In the genomic region with DNA sequence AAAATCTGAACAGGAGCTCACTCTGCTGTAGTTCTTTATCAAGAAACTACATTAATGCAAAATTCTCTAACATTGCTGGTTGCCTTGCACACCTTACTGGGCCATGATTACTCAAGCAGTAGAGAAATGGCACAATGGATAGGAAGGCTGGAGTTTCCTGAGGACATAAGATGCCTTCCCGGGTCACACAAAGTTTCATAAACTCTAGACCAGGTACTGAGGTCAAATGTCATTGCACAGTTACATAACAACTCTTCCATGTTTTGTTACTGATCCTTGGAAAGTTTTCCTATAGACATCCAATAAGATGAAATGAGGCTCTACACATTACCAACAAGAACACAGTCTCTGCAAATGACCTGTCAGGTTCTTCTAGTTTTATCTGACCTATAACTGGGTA, we compare ENCODE assay signal across 30 cellular contexts.
"Had no signal": no experiment of that assay in that cellular context is flagged by ENCODE, and none has a peak within 500 bp of the region (broad histone marks: within the 10 kb centered on the region; RNA-seq: fewer than 3 reads in every experiment).

No MANE protein-coding gene starts in this region.

- H3K4me1 ChIP-seq: ascending aorta, breast epithelium, colonic mucosa had no signal

- DNase-seq: activated B cell treated with CpG ODN at 0.5 μM for 24 hours; activated CD4-positive, alpha-beta T cell treated with anti-CD3 and anti-CD28 coated beads for 48 hours; activated CD4-positive, alpha-beta T cell treated with anti-CD3 and anti-CD28 coated beads, Interleukin-2, amount 50 U/mL, for 1 hour; activated CD4-positive, alpha-beta T cell treated with anti-CD3 and anti-CD28 coated beads, Interleukin-2, amount 50 U/mL, for 48 hours; activated CD8-positive, alpha-beta memory T cell treated with anti-CD3 and anti-CD28 coated beads for 24 hours; activated CD8-positive, alpha-beta T cell treated with anti-CD3 and anti-CD28 coated beads for 36 hours; activated effector memory CD4-positive, alpha-beta T cell treated with Interleukin-2 at 50 U/mL for 16 hours; activated naive CD4-positive, alpha-beta T cell treated with anti-CD3 and anti-CD28 coated beads for 36 hours; activated naive CD8-positive, alpha-beta T cell treated with anti-CD3 and anti-CD28 coated beads, Interleukin-2, amount 10 ng/mL, durations not matched to agents 7 days and 5 days; activated T-cell treated with anti-CD3 and anti-CD28 coated beads, Interleukin-2, amount 50 U/mL, for 4 hours; central memory CD4-positive, alpha-beta T cell; cerebellar nuclear complex; colonic mucosa; effector CD8-positive, alpha-beta T cell; esophagus squamous epithelium; foreskin melanocyte; heart right ventricle; T-helper 17 cell; T1000; WERI-Rb-1 had no signal

- ATAC-seq: activated CD4-positive, CD25-positive, alpha-beta regulatory T cell treated with anti-CD3 and anti-CD28 coated beads, Interleukin-2, amount 50 U/mL, for 24 hours; activated CD8-positive, alpha-beta T cell treated with anti-CD3 and anti-CD28 coated beads for 36 hours; activated naive CD4-positive, alpha-beta T cell treated with anti-CD3 and anti-CD28 coated beads, Interleukin-2, amount 50 U/mL, for 72 hours; activated T-cell treated with anti-CD3 and anti-CD28 coated beads, Interleukin-2, amount 50 U/mL, for 4 hours; activated T-helper 17 cell treated with anti-CD3 and anti-CD28 coated beads, Interleukin-2, amount 50 U/mL, for 72 hours; gastroesophageal sphincter; heart right ventricle; T-helper 17 cell had no signal

- H3K4me3 ChIP-seq: ascending aorta, breast epithelium, cardiac muscle cell, colonic mucosa, esophagus squamous epithelium, gastroesophageal sphincter, heart right ventricle had no signal

- H3K36me3 ChIP-seq: ascending aorta, breast epithelium, cardiac muscle cell, colonic mucosa, esophagus squamous epithelium, gastroesophageal sphincter, heart right ventricle, WERI-Rb-1 had no signal

- H3K27ac ChIP-seq: ascending aorta, breast epithelium, cardiac muscle cell, colonic mucosa, epithelial cell of prostate, esophagus squamous epithelium, gastroesophageal sphincter, heart right ventricle, WERI-Rb-1 had no signal

- FAIRE-seq: endometrium, endothelial cell of umbilical vein had no signal

- H3K27me3 ChIP-seq: ascending aorta, breast epithelium, cardiac muscle cell, colonic mucosa, esophagus squamous epithelium, gastroesophageal sphincter, heart right ventricle had no signal

- H3K9me3 ChIP-seq: ascending aorta, breast epithelium, colonic mucosa, esophagus squamous epithelium, gastroesophageal sphincter, heart right ventricle had no signal
